In the genomic region with DNA sequence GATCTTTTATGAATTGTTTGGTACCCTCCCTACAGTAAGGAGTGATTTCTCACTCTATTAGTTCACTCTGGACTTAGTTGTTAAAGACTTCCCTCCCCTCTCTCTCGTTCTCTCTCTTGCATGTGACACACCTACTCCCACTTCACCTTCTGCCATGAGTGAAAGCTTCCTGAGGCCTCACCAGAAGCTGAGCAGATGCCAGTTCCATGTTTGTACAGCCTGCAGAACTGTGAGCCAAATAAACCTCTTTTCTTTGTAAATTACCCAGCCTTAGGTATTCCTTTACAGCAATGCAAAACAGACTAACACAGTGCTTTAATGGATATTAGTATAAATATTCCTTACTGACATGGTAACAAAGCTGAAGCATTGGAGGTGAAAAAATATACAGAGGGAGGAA, we compare ENCODE assay signal across 3 cellular contexts.
TF ChIP-seq lines count a peak whose summit lies in the region.

No MANE protein-coding gene starts in this region.

TF ChIP-seq in A549, 52 proteins besides CTCF, POLR2A, EP300 and RAD21:
- no peak for TF ChIP-seq JUNB (IDR thresholded peaks at IDR 0.05)
- TF ChIP-seq E2F6 (IDR thresholded peaks at IDR 0.05; ENCODE audit: borderline replicate concordance, low read depth), result no peak
- no peak for TF ChIP-seq HOXB5 (CRISPR knock-in tag; IDR thresholded peaks at IDR 0.05)
- TF ChIP-seq TP53 (CRISPR knock-in tag; IDR thresholded peaks at IDR 0.05), result no peak
- no peak for TF ChIP-seq NFE2L2 (conservative IDR thresholded peaks at IDR 0.05; ENCODE audit: low read length)
TF ChIP-seq in A549: peak in this region for 0.

TF ChIP-seq in HEK293, 187 proteins besides CTCF, POLR2A, EP300 and RAD21:
- no peak for TF ChIP-seq KLF7 (tag by site-specific recombination; IDR thresholded peaks at IDR 0.05; ENCODE audit: borderline replicate concordance)
- 0 out of 2 replicates have a peak, but pooled peaks have one; percentile 71 for TF ChIP-seq ZNF776 (tag by site-specific recombination; IDR thresholded peaks at IDR 0.05; ENCODE audit: borderline replicate concordance)
TF ChIP-seq in HEK293: peak in this region for 1.

TF ChIP-seq in K562, 482 proteins besides CTCF, POLR2A, EP300 and RAD21:
- no peak for TF ChIP-seq CCNT2 (IDR thresholded peaks at IDR 0.05; ENCODE audit: borderline replicate concordance, extremely low read depth, insufficient read length, low read depth, low read length)
- no peak for TF ChIP-seq ELK1 (CRISPR knock-in tag; IDR thresholded peaks at IDR 0.05)
- TF ChIP-seq ZNF766 (CRISPR knock-in tag; conservative IDR thresholded peaks at IDR 0.05), result peak; percentile 77; the same call in 1 of the 2 replicates
TF ChIP-seq in K562: peak in this region for 1.
